In the genomic region with DNA sequence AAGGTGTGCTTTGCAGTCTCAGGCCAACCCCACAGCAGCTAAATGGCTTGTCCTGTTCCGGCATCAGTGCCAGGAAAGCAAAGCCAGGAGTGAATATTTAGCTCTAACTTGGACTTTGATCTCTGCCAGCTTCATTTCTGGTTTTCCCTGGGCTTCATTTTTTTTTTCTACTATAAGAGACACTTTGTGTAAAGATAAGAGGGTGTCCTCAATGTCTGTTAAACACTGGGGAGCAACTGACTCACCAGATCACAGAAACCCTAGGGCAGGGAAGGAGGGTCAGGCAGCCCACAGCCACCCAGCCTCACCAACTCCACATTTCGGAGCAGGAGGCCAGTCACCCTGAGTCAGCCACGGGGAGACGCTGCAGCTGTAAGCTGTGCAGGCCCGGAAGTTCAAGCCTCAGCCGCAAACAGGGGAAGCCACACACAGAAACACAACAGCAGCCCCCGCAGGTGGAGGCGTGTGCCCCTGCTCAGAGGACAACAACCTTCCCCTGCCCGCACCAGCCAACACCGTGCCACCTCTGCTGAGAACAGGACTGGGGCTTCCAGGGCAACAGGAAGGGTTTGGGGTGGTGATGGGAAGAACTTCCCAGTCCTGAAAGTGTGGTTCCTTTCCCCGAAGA, we compare ENCODE assay signal across 8 cellular contexts.
DNase-seq lines count a peak whose midpoint lies in the region; ATAC-seq and TF ChIP-seq lines count a peak whose summit lies in the region.

No MANE protein-coding gene starts in this region.

- no peaks in the 10 kb centered on the region for H3K9me3 Mint-ChIP-seq in T-helper 2 cell treated with Interferon-gamma antibody and Interleukin-4, amounts not matched to agents 5 μg/mL and 100 μg/mL, for 36 hours

- H3K36me3 Mint-ChIP-seq in T-helper 2 cell treated with Interferon-gamma antibody and Interleukin-4, amounts not matched to agents 5 μg/mL and 100 μg/mL, for 36 hours (ENCODE audit: low read depth): peaks cover 33% of the 10 kb centered on the region

- peak; percentile 84 for DNase-seq in AG20443 (ENCODE audit: low spot score)
- DNase-seq in T-helper 2 cell treated with Interferon-gamma antibody and Interleukin-4, amounts not matched to agents 5 μg/mL and 100 μg/mL, for 36 hours (ENCODE audit: low spot score): peak; percentile 89
- peak; percentile 91 for DNase-seq in astrocyte of the hippocampus (ENCODE audit: low read depth, low spot score)
- peak; percentile 63 for DNase-seq in iPS-NIHi7 (ENCODE audit: extremely low spot score)
- peak; percentile 64 to 74 for DNase-seq in stimulated activated CD4-positive, alpha-beta T cell treated with anti-CD3 and anti-CD28 coated beads, Interleukin-15, amount 100 ng/mL, for 1 hour (ENCODE audit: low read depth in 1 of 2, low spot score in 1 of 2)
- no peak for DNase-seq in NCI-H748 (lab: John Stamatoyannopoulos, UW; ENCODE audit: unreplicated experiment)

- peak; percentile 54 for ATAC-seq in HG03565 (IDR thresholded peaks at IDR 0.05; ENCODE audit: unreplicated experiment)

- H3K4me3 Mint-ChIP-seq in T-helper 2 cell treated with Interferon-gamma antibody and Interleukin-4, amounts not matched to agents 5 μg/mL and 100 μg/mL, for 36 hours: no peak overlapping the region

- peaks cover 37% of the 10 kb centered on the region for H3K4me1 Mint-ChIP-seq in T-helper 2 cell treated with Interferon-gamma antibody and Interleukin-4, amounts not matched to agents 5 μg/mL and 100 μg/mL, for 36 hours (ENCODE audit: low read depth)

- H3K27ac Mint-ChIP-seq in T-helper 2 cell treated with Interferon-gamma antibody and Interleukin-4, amounts not matched to agents 5 μg/mL and 100 μg/mL, for 36 hours: no peak overlapping the region

- no peaks in the 10 kb centered on the region for H3K27me3 Mint-ChIP-seq in T-helper 2 cell treated with Interferon-gamma antibody and Interleukin-4, amounts not matched to agents 5 μg/mL and 100 μg/mL, for 36 hours (ENCODE audit: low read depth)

- in situ Hi-C loops in GM18951 (cut with MboI; ENCODE audit: low sequenced_read_pairs, unreplicated experiment): no loop called here

- peak; percentile 48 for TF ChIP-seq POLR2A in GM18951 (IDR thresholded peaks at IDR 0.05; ENCODE audit: extremely low read depth, insufficient read depth, insufficient read length)
